17 cellular contexts compared by ENCODE assay signal in the genomic region with DNA sequence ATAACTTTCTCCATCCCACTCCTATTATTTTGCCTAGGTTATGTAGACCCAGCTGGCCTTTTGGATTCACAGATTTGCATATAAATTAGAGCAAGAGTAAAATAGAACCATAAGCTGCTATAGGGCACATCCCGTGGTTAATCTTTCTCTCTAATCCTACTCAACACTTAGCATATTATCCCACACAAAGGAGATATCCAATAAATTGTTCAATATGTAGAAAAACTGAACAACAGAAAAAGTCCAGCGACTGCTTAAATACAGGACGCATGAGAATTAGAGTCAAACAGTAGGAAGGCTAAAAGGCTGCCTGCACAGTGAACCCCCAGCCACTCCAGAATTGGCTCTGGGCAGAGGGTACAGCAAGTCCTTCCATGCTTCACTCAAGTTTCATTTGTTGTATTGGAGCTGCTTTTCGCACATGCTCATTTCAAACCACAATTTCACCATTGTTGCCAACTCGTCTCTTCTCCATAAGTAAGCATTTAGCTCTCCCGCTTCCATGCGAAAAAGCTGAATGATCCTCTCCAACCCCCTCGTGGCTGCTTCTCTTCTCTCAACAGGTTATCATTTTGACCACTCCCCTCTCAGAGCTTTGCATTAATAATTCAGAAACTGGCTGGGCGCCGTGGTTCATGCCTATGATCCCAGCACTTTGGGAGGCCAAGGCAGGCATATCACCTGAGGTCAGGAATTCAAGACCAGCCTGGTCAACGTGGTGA. TPM values are rescaled to one million over a fixed set of nuclear protein-coding genes. Genes with fewer than 3 reads are reported as not detected.
DNase-seq lines count a peak whose midpoint lies in the region; ATAC-seq and TF ChIP-seq lines count a peak whose summit lies in the region.
"Had no signal": no experiment of that assay in that cellular context is flagged by ENCODE, and none has a peak within 500 bp of the region (broad histone marks: within the 10 kb centered on the region; RNA-seq: fewer than 3 reads in every experiment).

No MANE protein-coding gene starts in this region.

- TF ChIP-seq CTCF in VCaP (conservative IDR thresholded peaks at IDR 0.05) = no peak
- no peak for TF ChIP-seq CTCF in right lobe of liver (IDR thresholded peaks at IDR 0.05)
- no peak for TF ChIP-seq CTCF in type B pancreatic cell (conservative IDR thresholded peaks at IDR 0.05)
- TF ChIP-seq CTCF in transverse colon (IDR thresholded peaks at IDR 0.05) = no peak

- H3K36me3 ChIP-seq in right lobe of liver = no peaks in the 10 kb centered on the region
- no peaks in the 10 kb centered on the region for H3K36me3 ChIP-seq in transverse colon
- H3K36me3 ChIP-seq: SJSA1 had no signal

- H3K4me3 Mint-ChIP-seq in type B pancreatic cell = no peak overlapping the region
- H3K4me3 Mint-ChIP-seq: CD4-positive, alpha-beta T cell; HFFc6 had no signal

- 73% methylated on average over 11 of the region's 11 CpGs for WGBS in right lobe of liver (ENCODE audit: insufficient coverage, low coverage, low lambda C conversion rate, missing lambda C conversion rate)
- WGBS in transverse colon (ENCODE audit: low coverage in 1 of 2), 2 donors = 89 to 90% methylated on average over 8 to 11 of the region's 11 CpGs

- intact Hi-C loops in right lobe of liver (cut with DNase I) = no loop called here
- intact Hi-C loops in transverse colon (cut with DNase I; ENCODE audit: low total_unique reads) = no loop called here

- no peak for TF ChIP-seq EP300 in transverse colon (IDR thresholded peaks at IDR 0.05; ENCODE audit: low read depth)

- no peaks in the 10 kb centered on the region for H3K36me3 Mint-ChIP-seq in type B pancreatic cell

- peaks cover 0 to 62% (median 29%) of the 10 kb centered on the region in 4 donors for H3K4me1 ChIP-seq in right lobe of liver
- peaks cover 0 to 14% (median 3%) of the 10 kb centered on the region in 4 donors for H3K4me1 ChIP-seq in transverse colon
- H3K4me1 ChIP-seq: SJSA1 had no signal

- H3K9me3 Mint-ChIP-seq in type B pancreatic cell = no peaks in the 10 kb centered on the region
- H3K9me3 Mint-ChIP-seq: CD4-positive, alpha-beta T cell; HFFc6 had no signal

- no peaks in the 10 kb centered on the region for H3K27me3 Mint-ChIP-seq in type B pancreatic cell
- H3K27me3 Mint-ChIP-seq: CD4-positive, alpha-beta T cell had no signal

- H3K4me1 Mint-ChIP-seq in type B pancreatic cell (ENCODE audit: unreplicated experiment) = peaks cover 45% of the 10 kb centered on the region

- DNase-seq in NCI-H82 (lab: John Stamatoyannopoulos, UW) (peak; percentile 34), NCI-H82 treated with DMSO at 0.1 percent for 48 hours (lab: John Stamatoyannopoulos, UW; ENCODE audit: unreplicated experiment) (no peak), right lobe of liver (no peak), type B pancreatic cell (ENCODE audit: extremely low spot score, unreplicated experiment) (no peak), HPDE6-E6E7 (ENCODE audit: extremely low spot score) (no peak), transverse colon (no peak), SKM-1 (lab: John Stamatoyannopoulos, UW; ENCODE audit: unreplicated experiment) (no peak)
- DNase-seq: CD4-positive, alpha-beta T cell; DMS79 treated with DMSO at 0.1 percent for 48 hours; GOT3; HFFc6; NCI-H187 treated with DMSO at 0.1 percent for 48 hours; NCI-H446 treated with DMSO at 0.1 percent for 48 hours; NK-92 treated with Interleukin-12 subunit alpha and Interleukin-12 subunit beta, amount 100 ng/mL, for 24 hours; OCI-M1 had no signal

- H3K27me3 ChIP-seq in right lobe of liver = no peaks in the 10 kb centered on the region
- no peaks in the 10 kb centered on the region for H3K27me3 ChIP-seq in transverse colon
- H3K27me3 ChIP-seq: SJSA1 had no signal

- H3K9me3 ChIP-seq in right lobe of liver = no peaks in the 10 kb centered on the region
- H3K9me3 ChIP-seq in transverse colon = no peaks in the 10 kb centered on the region
- H3K9me3 ChIP-seq: SJSA1 had no signal

- peak overlapping the region; percentile 87 for H3K27ac ChIP-seq in VCaP
- H3K27ac ChIP-seq in right lobe of liver = peak overlapping the region in 2 of 3 donors; percentile 35 to 37
- no peak overlapping the region for H3K27ac ChIP-seq in transverse colon
- H3K27ac ChIP-seq: SJSA1 had no signal

- H3K27ac Mint-ChIP-seq in type B pancreatic cell = peak overlapping the region; percentile 14
- H3K27ac Mint-ChIP-seq: CD4-positive, alpha-beta T cell; HFFc6 had no signal

- peak overlapping the region in 1 of 3 donors; percentile 5 for H3K4me3 ChIP-seq in right lobe of liver
- no peak overlapping the region for H3K4me3 ChIP-seq in transverse colon
- H3K4me3 ChIP-seq: SJSA1 had no signal

- in situ Hi-C loops in transverse colon (cut with MboI; ENCODE audit: low pct_ligation_motif_present in 1 of 4, low pct_unique_long_range_greater_than_20kb in 1 of 4, low sequenced_read_pairs in 3 of 4) = no loop called here

- TF ChIP-seq POLR2A in right lobe of liver (IDR thresholded peaks at IDR 0.05) (no peak), transverse colon (IDR thresholded peaks at IDR 0.05) (no peak)

- ATAC-seq in right lobe of liver = no peak

RNA-seq across cellular contexts. Expression of gene IQGAP2, which starts 14.1 kb away (rescaled TPM):
- total RNA-seq in right lobe of liver (100 to 1,000 TPM in 5 of 6 experiments, 10 to 100 TPM in 1; 96.4 to 152 (median 123) TPM), type B pancreatic cell (ENCODE audit: low replicate concordance) (20.2 and 24.7 TPM in 2 replicates), transverse colon (100 to 1,000 TPM in 2 of 4 donors, 10 to 100 TPM in 2; 46.8 to 121 (median 97.0) TPM)

Comparison
In these comparisons a context has a peak if more than half of its experiments do, and no peak if none do; other contexts are left out.
1. H3K27ac ChIP-seq: peak in VCaP (single experiment) and right lobe of liver (2 of 3); none in transverse colon (0 of 4).